Comparison of ENCODE assay signal across 1 cellular context in genomic region chr20:53574819-53575218, GRCh38.
TF ChIP-seq lines count a peak whose summit lies in the region.

No MANE protein-coding gene starts in this region.

TF ChIP-seq in SK-N-SH, 30 proteins besides CTCF, POLR2A, EP300 and RAD21 (continued from another document):
- TF ChIP-seq TAF1 (IDR thresholded peaks at IDR 0.05; ENCODE audit: borderline replicate concordance, low read depth, low read length) (no peak), MXI1 (IDR thresholded peaks at IDR 0.05; ENCODE audit: low read depth, low read length) (no peak), GATA2 (CRISPR knock-in tag; IDR thresholded peaks at IDR 0.05) (no peak)
